In genomic region chr2:231407686-231408085, GRCh38 we compare ENCODE assay signal across 6 cellular contexts. TPM values are rescaled to one million over a fixed set of nuclear protein-coding genes. Genes with fewer than 3 reads are reported as not detected.
"Had no signal": no experiment of that assay in that cellular context is flagged by ENCODE, and none has a peak within 500 bp of the region (broad histone marks: within the 10 kb centered on the region; RNA-seq: fewer than 3 reads in every experiment).

No MANE protein-coding gene starts in this region.

RNA-seq across cellular contexts. Expression of gene B3GNT7, which starts 12.2 kb away (rescaled TPM):
- total RNA-seq: activated CD4-positive, alpha-beta memory T cell treated with anti-CD3 and anti-CD28 coated beads for 36 hours; activated CD4-positive, alpha-beta T cell treated with anti-CD3 and anti-CD28 coated beads for 36 hours; activated CD4-positive, alpha-beta T cell treated with anti-CD3 and anti-CD28 coated beads, Interleukin-2, amount 10 ng/mL, durations not matched to agents 24 days and 14 days; activated CD4-positive, alpha-beta T cell treated with anti-CD3 and anti-CD28 coated beads, Interleukin-2, amount 10 ng/mL, durations not matched to agents 7 days and 5 days; T-helper 1 cell treated with Interleukin-12 subunit alpha and Interleukin-12 subunit beta and Interleukin-4 antibody, amounts not matched to agents 30 ng/mL and 1 ng/mL, for 36 hours; T-helper 2 cell treated with Interferon-gamma antibody and Interleukin-4, amounts not matched to agents 100 ng/mL and 5 ng/mL, for 36 hours had no signal
